Comparison of ENCODE assay signal across 10 cellular contexts in genomic region chr2:60883896-60884295, GRCh38. TPM values are rescaled to one million over a fixed set of nuclear protein-coding genes. Genes with fewer than 3 reads are reported as not detected.
DNase-seq lines count a peak whose midpoint lies in the region; ATAC-seq and FAIRE-seq lines count a peak whose summit lies in the region.
"Had no signal": no experiment of that assay in that cellular context is flagged by ENCODE, and none has a peak within 500 bp of the region (broad histone marks: within the 10 kb centered on the region; RNA-seq: fewer than 3 reads in every experiment).

No MANE protein-coding gene starts in this region.

- POLR2A ChIA-PET in activated CD4-positive, alpha-beta T cell treated with anti-CD3 and anti-CD28 coated beads for 36 hours (lab: Charles Lee): interaction anchor here (0.6 to 1.4 kb wide), 2 partner anchors 49 to 77 kb away, joined by 6 to 10 read pairs; no protein-coding TSS in a partner anchor
- POLR2A ChIA-PET in activated CD4-positive, alpha-beta memory T cell treated with anti-CD3 and anti-CD28 coated beads for 36 hours (lab: Charles Lee): interaction anchor here (1.4 kb wide), 1 partner anchor 77 kb away, joined by 4 read pairs; no protein-coding TSS in a partner anchor

- peak overlapping the region; percentile 91 for H3K4me3 Mint-ChIP-seq in activated CD4-positive, alpha-beta T cell treated with anti-CD3 and anti-CD28 coated beads for 36 hours
- H3K4me3 Mint-ChIP-seq in activated CD4-positive, alpha-beta memory T cell treated with anti-CD3 and anti-CD28 coated beads for 36 hours: peak overlapping the region; percentile 100
- H3K4me3 Mint-ChIP-seq in stimulated activated naive CD8-positive, alpha-beta T cell treated with anti-CD3 and anti-CD28 coated beads, Interleukin-15, amount 100 ng/mL, for 72 hours: peak overlapping the region; percentile 90 to 99

- H3K36me3 ChIP-seq in iPS-18a (ENCODE audit: control insufficient read depth, low read depth, low read length) (no peaks in the 10 kb centered on the region), small intestine (ENCODE audit: control insufficient read depth in 2 of 2, insufficient read depth in 2 of 2, low read length in 2 of 2) (no peaks in the 10 kb centered on the region)

- H3K9me3 ChIP-seq in iPS-18a (ENCODE audit: control insufficient read depth, low read depth, low read length) (no peaks in the 10 kb centered on the region), small intestine (ENCODE audit: control insufficient read depth, low read depth) (no peaks in the 10 kb centered on the region)

- H3K36me3 Mint-ChIP-seq in activated CD4-positive, alpha-beta T cell treated with anti-CD3 and anti-CD28 coated beads for 36 hours (ENCODE audit: low read depth): peaks cover 41% of the 10 kb centered on the region
- H3K36me3 Mint-ChIP-seq in activated CD4-positive, alpha-beta memory T cell treated with anti-CD3 and anti-CD28 coated beads for 36 hours: peaks cover 33% of the 10 kb centered on the region

- WGBS in small intestine, 3 donors: 2 to 34% (median 12%) methylated on average over 2 of the region's 2 CpGs

- no peak for DNase-seq in activated CD4-positive, alpha-beta T cell treated with anti-CD3 and anti-CD28 coated beads for 36 hours
- DNase-seq in activated CD4-positive, alpha-beta T cell treated with anti-CD3 and anti-CD28 coated beads, Interleukin-2, amount 50 U/mL, for 4 hours: no peak
- DNase-seq in activated CD4-positive, alpha-beta memory T cell treated with anti-CD3 and anti-CD28 coated beads for 36 hours: no peak
- DNase-seq in stimulated activated naive CD8-positive, alpha-beta T cell treated with anti-CD3 and anti-CD28 coated beads, Interleukin-15, amount 100 ng/mL, for 72 hours: no peak
- no peak for DNase-seq in small intestine
- DNase-seq in stimulated activated CD4-positive, alpha-beta T cell treated with anti-CD3 and anti-CD28 coated beads, Interleukin-2, amount 100 ng/mL, for 24 hours: no peak
- DNase-seq: kidney; stimulated activated CD4-positive, alpha-beta T cell treated with anti-CD3 and anti-CD28 coated beads, Interleukin-4, amount 100 ng/mL, for 24 hours had no signal

- H3K27me3 ChIP-seq in iPS-18a (ENCODE audit: control insufficient read depth, insufficient read depth, low read length): peaks cover 16% of the 10 kb centered on the region
- no peaks in the 10 kb centered on the region for H3K27me3 ChIP-seq in small intestine (ENCODE audit: control insufficient read depth in 2 of 2, insufficient read depth in 2 of 2, low read length in 2 of 2)

- peaks cover 43% of the 10 kb centered on the region for H3K4me1 Mint-ChIP-seq in activated CD4-positive, alpha-beta T cell treated with anti-CD3 and anti-CD28 coated beads for 36 hours
- peaks cover 43% of the 10 kb centered on the region for H3K4me1 Mint-ChIP-seq in activated CD4-positive, alpha-beta memory T cell treated with anti-CD3 and anti-CD28 coated beads for 36 hours (ENCODE audit: low read depth)
- H3K4me1 Mint-ChIP-seq in stimulated activated naive CD8-positive, alpha-beta T cell treated with anti-CD3 and anti-CD28 coated beads, Interleukin-15, amount 100 ng/mL, for 72 hours: peaks cover 38% of the 10 kb centered on the region

- peak overlapping the region; percentile 98 for H3K27ac Mint-ChIP-seq in activated CD4-positive, alpha-beta T cell treated with anti-CD3 and anti-CD28 coated beads for 36 hours
- H3K27ac Mint-ChIP-seq in activated CD4-positive, alpha-beta memory T cell treated with anti-CD3 and anti-CD28 coated beads for 36 hours: peak overlapping the region; percentile 96
- peak overlapping the region; percentile 99 for H3K27ac Mint-ChIP-seq in stimulated activated naive CD8-positive, alpha-beta T cell treated with anti-CD3 and anti-CD28 coated beads, Interleukin-15, amount 100 ng/mL, for 72 hours

- H3K4me1 ChIP-seq in iPS-18a (ENCODE audit: control insufficient read depth, low read depth, low read length) (peaks cover 7% of the 10 kb centered on the region), small intestine (ENCODE audit: control insufficient read depth in 2 of 2, insufficient read depth in 1 of 2, low read depth in 1 of 2, low read length in 1 of 2) (no peaks in the 10 kb centered on the region)

- H3K27ac ChIP-seq in iPS-18a (ENCODE audit: low read length): no peak overlapping the region
- no peak overlapping the region for H3K27ac ChIP-seq in small intestine (ENCODE audit: low read depth in 1 of 2, low read length in 1 of 2)

- intact Hi-C loops in activated CD4-positive, alpha-beta T cell treated with anti-CD3 and anti-CD28 coated beads for 36 hours (cut with DNase I, micrococcal nuclease): loop anchor here (2.0 to 5.0 kb wide), 3 partner anchors 93 to 968 kb away; partner anchors contain the start of gene FAM161A (in 1 of the 2)
- intact Hi-C loops in activated CD4-positive, alpha-beta memory T cell treated with anti-CD3 and anti-CD28 coated beads for 36 hours (cut with micrococcal nuclease): loop anchor here (1.0 to 5.0 kb wide), 6 partner anchors 65 to 1423 kb away; partner anchors contain the start of genes PAPOLG, USP34 and XPO1

- ATAC-seq in activated CD4-positive, alpha-beta T cell treated with anti-CD3 and anti-CD28 coated beads for 36 hours: no peak
- ATAC-seq in stimulated activated naive CD8-positive, alpha-beta T cell treated with anti-CD3 and anti-CD28 coated beads, Interleukin-15, amount 100 ng/mL, for 72 hours: no peak
- ATAC-seq in HG02763 (IDR thresholded peaks at IDR 0.05; ENCODE audit: unreplicated experiment): no peak

- no peaks in the 10 kb centered on the region for H3K9me3 Mint-ChIP-seq in activated CD4-positive, alpha-beta T cell treated with anti-CD3 and anti-CD28 coated beads for 36 hours (ENCODE audit: low read depth)
- no peaks in the 10 kb centered on the region for H3K9me3 Mint-ChIP-seq in activated CD4-positive, alpha-beta memory T cell treated with anti-CD3 and anti-CD28 coated beads for 36 hours
- H3K9me3 Mint-ChIP-seq in stimulated activated naive CD8-positive, alpha-beta T cell treated with anti-CD3 and anti-CD28 coated beads, Interleukin-15, amount 100 ng/mL, for 72 hours: no peaks in the 10 kb centered on the region

- no peaks in the 10 kb centered on the region for H3K27me3 Mint-ChIP-seq in activated CD4-positive, alpha-beta T cell treated with anti-CD3 and anti-CD28 coated beads for 36 hours
- H3K27me3 Mint-ChIP-seq in activated CD4-positive, alpha-beta memory T cell treated with anti-CD3 and anti-CD28 coated beads for 36 hours: no peaks in the 10 kb centered on the region
- no peaks in the 10 kb centered on the region for H3K27me3 Mint-ChIP-seq in stimulated activated naive CD8-positive, alpha-beta T cell treated with anti-CD3 and anti-CD28 coated beads, Interleukin-15, amount 100 ng/mL, for 72 hours

- CTCF ChIA-PET in activated CD4-positive, alpha-beta T cell treated with anti-CD3 and anti-CD28 coated beads for 36 hours (lab: Charles Lee): interaction anchor here (0.9 to 3.9 kb wide), 6 partner anchors 15 to 115 kb away, joined by 3 to 22 read pairs (median 4); no protein-coding TSS in a partner anchor
- CTCF ChIA-PET in activated CD4-positive, alpha-beta memory T cell treated with anti-CD3 and anti-CD28 coated beads for 36 hours (lab: Charles Lee): interaction anchor here (0.7 to 2.5 kb wide), 3 partner anchors 11 to 79 kb away, joined by 5 to 8 read pairs (median 7); no protein-coding TSS in a partner anchor

- H3K4me3 ChIP-seq in iPS-18a (ENCODE audit: low read length): peak overlapping the region; percentile 1
- no peak overlapping the region for H3K4me3 ChIP-seq in small intestine (ENCODE audit: low read depth in 1 of 2, low read length in 2 of 2)

- no peak overlapping the region for H3K9ac ChIP-seq in iPS-18a (ENCODE audit: low read length)

- no peak for FAIRE-seq in small intestine (lab: Jason Lieb, UNC)
- FAIRE-seq: kidney had no signal

RNA-seq across cellular contexts. Expression of gene REL, which starts 2.5 kb away (rescaled TPM):
- total RNA-seq in activated CD4-positive, alpha-beta T cell treated with anti-CD3 and anti-CD28 coated beads for 36 hours: 10 to 100 TPM; 42.7 to 55.9 TPM
- 10 to 100 TPM; 37.1 to 38.1 TPM for total RNA-seq in activated CD4-positive, alpha-beta memory T cell treated with anti-CD3 and anti-CD28 coated beads for 36 hours
- polyA plus RNA-seq in small intestine: 1 to 10 TPM in 2 of 3 donors, under 1 TPM in 1; 0.81 to 3.5 (median 2.2) TPM
